In genomic region chr17:81432873-81433451, GRCh38 we compare ENCODE assay signal across 9 cellular contexts.
DNase-seq lines count a peak whose midpoint lies in the region; ATAC-seq lines count a peak whose summit lies in the region.
"Had no signal": no experiment of that assay in that cellular context is flagged by ENCODE, and none has a peak within 500 bp of the region (broad histone marks: within the 10 kb centered on the region; RNA-seq: fewer than 3 reads in every experiment).

No MANE protein-coding gene starts in this region.

- peaks cover 7% of the 10 kb centered on the region for H3K4me1 Mint-ChIP-seq in stimulated activated naive CD8-positive, alpha-beta T cell treated with anti-CD3 and anti-CD28 coated beads, Interleukin-15, amount 100 ng/mL, for 72 hours

- H3K27me3 Mint-ChIP-seq in stimulated activated naive CD8-positive, alpha-beta T cell treated with anti-CD3 and anti-CD28 coated beads, Interleukin-15, amount 100 ng/mL, for 72 hours, result peaks cover 26% of the 10 kb centered on the region

- H3K27ac Mint-ChIP-seq in stimulated activated naive CD8-positive, alpha-beta T cell treated with anti-CD3 and anti-CD28 coated beads, Interleukin-15, amount 100 ng/mL, for 72 hours, result no peak overlapping the region

- peak; percentile 93 for DNase-seq in DMS153 treated with DMSO at 0.1 percent for 48 hours (lab: John Stamatoyannopoulos, UW; ENCODE audit: unreplicated experiment)
- DNase-seq in NCI-H1436 (lab: John Stamatoyannopoulos, UW), result peak; percentile 96
- peak; percentile 82 for DNase-seq in NCI-H774 (lab: John Stamatoyannopoulos, UW)
- peak; percentile 31 for DNase-seq in midbrain (lab: John Stamatoyannopoulos, UW)
- no peak for DNase-seq in HUDEP-2 (lab: John Stamatoyannopoulos, UW; ENCODE audit: unreplicated experiment in 76 of 76)
- no peak for DNase-seq in stimulated activated naive CD8-positive, alpha-beta T cell treated with anti-CD3 and anti-CD28 coated beads, Interleukin-15, amount 100 ng/mL, for 72 hours
- DNase-seq: activated T-cell treated with anti-CD3 and anti-CD28 coated beads, Interleukin-2, amount 50 U/mL, for 48 hours had no signal

- no peak for ATAC-seq in HG03565 (IDR thresholded peaks at IDR 0.05; ENCODE audit: unreplicated experiment)
- ATAC-seq in GM19328 (IDR thresholded peaks at IDR 0.05; ENCODE audit: unreplicated experiment), result no peak
- ATAC-seq in stimulated activated naive CD8-positive, alpha-beta T cell treated with anti-CD3 and anti-CD28 coated beads, Interleukin-15, amount 100 ng/mL, for 72 hours, result no peak

- H3K9me3 Mint-ChIP-seq in stimulated activated naive CD8-positive, alpha-beta T cell treated with anti-CD3 and anti-CD28 coated beads, Interleukin-15, amount 100 ng/mL, for 72 hours, result no peaks in the 10 kb centered on the region

- no peak overlapping the region for H3K4me3 Mint-ChIP-seq in stimulated activated naive CD8-positive, alpha-beta T cell treated with anti-CD3 and anti-CD28 coated beads, Interleukin-15, amount 100 ng/mL, for 72 hours

Comparison
In these comparisons a context has a peak if more than half of its experiments do, and no peak if none do; other contexts are left out.
1. DNase-seq: peak in DMS153 treated with DMSO at 0.1 percent for 48 hours (single experiment), NCI-H1436 (single experiment), NCI-H774 (single experiment) and midbrain (single experiment); none in HUDEP-2 (0 of 76) and stimulated activated naive CD8-positive, alpha-beta T cell treated with anti-CD3 and anti-CD28 coated beads, Interleukin-15, amount 100 ng/mL, for 72 hours (0 of 2).